Comparison of ENCODE assay signal across 24 cellular contexts in the genomic region with DNA sequence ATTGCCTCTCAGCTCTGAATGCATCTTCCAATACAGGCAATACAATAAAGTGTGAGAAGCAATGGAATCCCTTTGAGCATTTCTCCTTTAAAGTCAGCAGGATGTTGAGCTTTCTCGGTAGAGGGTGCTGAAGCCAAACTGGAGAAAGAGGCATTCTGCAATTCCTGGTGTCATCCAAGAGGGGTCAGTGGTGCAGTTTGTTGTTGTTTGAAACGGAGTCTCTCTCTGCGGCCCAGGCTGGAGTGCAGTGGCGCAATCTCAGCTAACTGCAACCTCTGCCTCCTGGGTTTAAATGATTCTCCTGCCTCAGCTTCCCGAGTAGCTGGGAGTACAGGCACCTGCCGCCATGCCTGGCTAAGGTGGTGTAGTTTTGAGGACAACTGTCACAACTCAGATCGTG.
DNase-seq lines count a peak whose midpoint lies in the region; ATAC-seq, FAIRE-seq and TF ChIP-seq lines count a peak whose summit lies in the region.
"Had no signal": no experiment of that assay in that cellular context is flagged by ENCODE, and none has a peak within 500 bp of the region (broad histone marks: within the 10 kb centered on the region; RNA-seq: fewer than 3 reads in every experiment).

No MANE protein-coding gene starts in this region.

- intact Hi-C loops in thyroid gland (cut with DNase I): no loop called here

- H3K27me3 Mint-ChIP-seq in CD8-positive, alpha-beta memory T cell: peaks cover 0 to 2% of the 10 kb centered on the region in 2 donors
- H3K27me3 Mint-ChIP-seq: stimulated activated naive CD8-positive, alpha-beta T cell treated with anti-CD3 and anti-CD28 coated beads, Interleukin-15, Interleukin-2, amounts not matched to agents 100 ng/mL and 50 ng/mL, for 24 hours had no signal

- TF ChIP-seq CTCF in SK-N-SH (IDR thresholded peaks at IDR 0.05) (no peak), epithelial cell of proximal tubule (conservative IDR thresholded peaks at IDR 0.05; ENCODE audit: low read depth, low read length) (peak; percentile 6), thyroid gland (IDR thresholded peaks at IDR 0.05) (no peak), D721Med (IDR thresholded peaks at IDR 0.05; ENCODE audit: insufficient read depth, missing control alignments) (no peak)

- no peak for ATAC-seq in SK-N-SH treated with all-trans-retinoic acid at 6 μM for 48 hours
- ATAC-seq: gastrocnemius medialis had no signal

- H3K27ac ChIP-seq in SK-N-SH (ENCODE audit: low read depth in 2 of 2, low read length in 1 of 2) (no peak overlapping the region), thyroid gland (no peak overlapping the region)
- H3K27ac ChIP-seq in CD8-positive, alpha-beta memory T cell (ENCODE audit: low read depth, low read length): no peak overlapping the region
- H3K27ac ChIP-seq: gastrocnemius medialis, SJSA1, vagina had no signal

- WGBS in SK-N-SH (ENCODE audit: low lambda C conversion rate): 15% methylated on average over 7 of the region's 7 CpGs
- WGBS in thyroid gland, 2 donors: 66 to 73% methylated on average over 5 to 7 of the region's 7 CpGs

- no peak overlapping the region for H3K27ac Mint-ChIP-seq in CD8-positive, alpha-beta memory T cell
- H3K27ac Mint-ChIP-seq: immature natural killer cell; nephron progenitor cell; stimulated activated naive CD8-positive, alpha-beta T cell treated with anti-CD3 and anti-CD28 coated beads, Interleukin-15, Interleukin-2, amounts not matched to agents 100 ng/mL and 50 ng/mL, for 24 hours had no signal

- no peaks in the 10 kb centered on the region for H4K20me1 ChIP-seq in SK-N-SH (ENCODE audit: insufficient read depth)

- no peak for TF ChIP-seq POLR2A in thyroid gland (IDR thresholded peaks at IDR 0.05)

- no peak overlapping the region for H3K4me2 ChIP-seq in SK-N-SH

- H3K4me1 Mint-ChIP-seq in CD8-positive, alpha-beta memory T cell: no peaks in the 10 kb centered on the region
- H3K4me1 Mint-ChIP-seq: immature natural killer cell, nephron progenitor cell had no signal

- H3K9me3 ChIP-seq in SK-N-SH: no peaks in the 10 kb centered on the region
- H3K9me3 ChIP-seq in thyroid gland: no peaks in the 10 kb centered on the region
- H3K9me3 ChIP-seq in CD8-positive, alpha-beta memory T cell (ENCODE audit: low read length): peaks cover 5% of the 10 kb centered on the region
- H3K9me3 ChIP-seq: gastrocnemius medialis, vagina had no signal

- H3K9ac ChIP-seq in SK-N-SH: no peak overlapping the region

- no peak overlapping the region for H3K4me3 ChIP-seq in SK-N-SH (ENCODE audit: low read depth in 2 of 2, low read length in 1 of 2)
- H3K4me3 ChIP-seq in epithelial cell of proximal tubule (ENCODE audit: low read depth, low read length): no peak overlapping the region
- no peak overlapping the region for H3K4me3 ChIP-seq in thyroid gland (replicated peaks in 1 of 3)
- no peak overlapping the region for H3K4me3 ChIP-seq in CD8-positive, alpha-beta memory T cell (ENCODE audit: low read length)
- H3K4me3 ChIP-seq: gastrocnemius medialis, SJSA1, vagina had no signal

- H3K27me3 ChIP-seq in SK-N-SH (ENCODE audit: insufficient read depth) (no peaks in the 10 kb centered on the region), thyroid gland (no peaks in the 10 kb centered on the region)
- H3K27me3 ChIP-seq in CD8-positive, alpha-beta memory T cell (ENCODE audit: insufficient read depth, low read length, poor library complexity, severe bottlenecking): no peaks in the 10 kb centered on the region
- H3K27me3 ChIP-seq: gastrocnemius medialis, SJSA1, vagina had no signal

- H3F3A ChIP-seq in SK-N-SH (replicated peaks; ENCODE audit: insufficient read depth): no peaks in the 10 kb centered on the region

- H3K9me2 ChIP-seq in SK-N-SH: no peaks in the 10 kb centered on the region

- no peak for TF ChIP-seq EP300 in SK-N-SH (IDR thresholded peaks at IDR 0.05; ENCODE audit: borderline replicate concordance in 1 of 2, low read depth in 1 of 2, low read length in 1 of 2)

- H3K36me3 ChIP-seq in SK-N-SH (replicated peaks in 1 of 2; ENCODE audit: control insufficient read depth in 1 of 2, insufficient read depth in 2 of 2, low read length in 1 of 2) (no peaks in the 10 kb centered on the region), thyroid gland (no peaks in the 10 kb centered on the region)
- no peaks in the 10 kb centered on the region for H3K36me3 ChIP-seq in CD8-positive, alpha-beta memory T cell (ENCODE audit: insufficient read depth, low read length)
- H3K36me3 ChIP-seq: gastrocnemius medialis, SJSA1, vagina had no signal

- H3K79me2 ChIP-seq in SK-N-SH (ENCODE audit: insufficient read depth): no peaks in the 10 kb centered on the region

- POLR2A ChIA-PET in SK-N-SH (lab: Yijun Ruan, JAX): no interaction called here
- POLR2A ChIA-PET in CD8-positive, alpha-beta memory T cell (lab: Charles Lee): no interaction called here

- FAIRE-seq in D721Med (lab: Jason Lieb, UNC): no peak
- FAIRE-seq: astrocyte, endothelial cell of umbilical vein had no signal

- H3K9me3 Mint-ChIP-seq in CD8-positive, alpha-beta memory T cell: peaks cover 21 to 29% (median 27%) of the 10 kb centered on the region in 5 donors

- no peaks in the 10 kb centered on the region for H3K36me3 Mint-ChIP-seq in CD8-positive, alpha-beta memory T cell

- no peaks in the 10 kb centered on the region for H3K4me1 ChIP-seq in SK-N-SH (ENCODE audit: control insufficient read depth in 1 of 2, insufficient read depth in 2 of 2, low read depth in 1 of 2, low read length in 1 of 2)
- no peaks in the 10 kb centered on the region for H3K4me1 ChIP-seq in thyroid gland
- no peaks in the 10 kb centered on the region for H3K4me1 ChIP-seq in CD8-positive, alpha-beta memory T cell (ENCODE audit: insufficient read depth, low read length)
- H3K4me1 ChIP-seq: gastrocnemius medialis, SJSA1, vagina had no signal

- CTCF ChIA-PET in SK-N-SH (lab: Yijun Ruan, JAX): interaction anchor here (0.5 to 1.4 kb wide), 3 partner anchors 19 to 246 kb away, joined by 3 read pairs; no protein-coding TSS in a partner anchor
- CTCF ChIA-PET in CD8-positive, alpha-beta memory T cell (lab: Charles Lee): no interaction called here

- no peak overlapping the region for H3K4me3 Mint-ChIP-seq in CD8-positive, alpha-beta memory T cell
- H3K4me3 Mint-ChIP-seq: immature natural killer cell; nephron progenitor cell; stimulated activated naive CD8-positive, alpha-beta T cell treated with anti-CD3 and anti-CD28 coated beads, Interleukin-15, Interleukin-2, amounts not matched to agents 100 ng/mL and 50 ng/mL, for 24 hours had no signal

- no peak overlapping the region for H2AFZ ChIP-seq in SK-N-SH (ENCODE audit: low read depth)

- DNase-seq in SK-N-SH (peak; percentile 16), NCI-H69 (lab: John Stamatoyannopoulos, UW) (peak; percentile 11), epithelial cell of proximal tubule (ENCODE audit: low read depth) (no peak), 8988T (no peak), thyroid gland (no peak), D721Med (ENCODE audit: insufficient read length, low spot score) (no peak)
- DNase-seq in CD8-positive, alpha-beta memory T cell: no peak
- DNase-seq: activated CD4-positive, alpha-beta T cell treated with anti-CD3 and anti-CD28 coated beads for 4 hours; activated CD8-positive, alpha-beta memory T cell treated with anti-CD3 and anti-CD28 coated beads, Interleukin-2, amount 50 U/mL, for 4 hours; activated naive CD4-positive, alpha-beta T cell; COR-L47; gastrocnemius medialis; immature natural killer cell; mammary epithelial cell; NCI-H1092; nephron progenitor cell; stimulated activated CD4-positive, alpha-beta T cell treated with anti-CD3 and anti-CD28 coated beads, Interleukin-15, amount 100 ng/mL, for 24 hours; T1000 had no signal

- TF ChIP-seq RAD21 in SK-N-SH (IDR thresholded peaks at IDR 0.05; ENCODE audit: low read length): peak; percentile 52

TF ChIP-seq in SK-N-SH, 30 proteins besides CTCF, POLR2A, EP300 and RAD21 (continues in another document):
- TF ChIP-seq TEAD4 (IDR thresholded peaks at IDR 0.05; ENCODE audit: borderline replicate concordance, insufficient read depth) (no peak), POLR2AphosphoS5 (IDR thresholded peaks at IDR 0.05; ENCODE audit: low read depth, low read length) (no peak)
- TF ChIP-seq, protein P1, sequence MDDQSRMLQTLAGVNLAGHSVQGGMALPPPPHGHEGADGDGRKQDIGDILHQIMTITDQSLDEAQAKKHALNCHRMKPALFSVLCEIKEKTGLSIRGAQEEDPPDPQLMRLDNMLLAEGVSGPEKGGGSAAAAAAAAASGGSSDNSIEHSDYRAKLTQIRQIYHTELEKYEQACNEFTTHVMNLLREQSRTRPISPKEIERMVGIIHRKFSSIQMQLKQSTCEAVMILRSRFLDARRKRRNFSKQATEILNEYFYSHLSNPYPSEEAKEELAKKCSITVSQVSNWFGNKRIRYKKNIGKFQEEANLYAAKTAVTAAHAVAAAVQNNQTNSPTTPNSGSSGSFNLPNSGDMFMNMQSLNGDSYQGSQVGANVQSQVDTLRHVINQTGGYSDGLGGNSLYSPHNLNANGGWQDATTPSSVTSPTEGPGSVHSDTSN (IDR thresholded peaks at IDR 0.05): no peak

TF ChIP-seq in SK-N-SH treated with all-trans-retinoic acid at 6 μM for 48 hours, 23 proteins besides CTCF, POLR2A, EP300 and RAD21:
- TF ChIP-seq ESRRG (CRISPR knock-in tag; IDR thresholded peaks at IDR 0.05) (no peak), ARNTL (CRISPR knock-in tag; IDR thresholded peaks at IDR 0.05; ENCODE audit: borderline replicate concordance, low read depth) (no peak), ZNF565 (CRISPR knock-in tag; conservative IDR thresholded peaks at IDR 0.05; ENCODE audit: low read depth) (no peak), ZC3H10 (CRISPR knock-in tag; IDR thresholded peaks at IDR 0.05) (no peak), ISL1 (CRISPR knock-in tag; IDR thresholded peaks at IDR 0.05) (no peak)
- TF ChIP-seq, protein P2, sequence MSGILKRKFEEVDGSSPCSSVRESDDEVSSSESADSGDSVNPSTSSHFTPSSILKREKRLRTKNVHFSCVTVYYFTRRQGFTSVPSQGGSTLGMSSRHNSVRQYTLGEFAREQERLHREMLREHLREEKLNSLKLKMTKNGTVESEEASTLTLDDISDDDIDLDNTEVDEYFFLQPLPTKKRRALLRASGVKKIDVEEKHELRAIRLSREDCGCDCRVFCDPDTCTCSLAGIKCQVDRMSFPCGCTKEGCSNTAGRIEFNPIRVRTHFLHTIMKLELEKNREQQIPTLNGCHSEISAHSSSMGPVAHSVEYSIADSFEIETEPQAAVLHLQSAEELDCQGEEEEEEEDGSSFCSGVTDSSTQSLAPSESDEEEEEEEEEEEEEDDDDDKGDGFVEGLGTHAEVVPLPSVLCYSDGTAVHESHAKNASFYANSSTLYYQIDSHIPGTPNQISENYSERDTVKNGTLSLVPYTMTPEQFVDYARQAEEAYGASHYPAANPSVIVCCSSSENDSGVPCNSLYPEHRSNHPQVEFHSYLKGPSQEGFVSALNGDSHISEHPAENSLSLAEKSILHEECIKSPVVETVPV (CRISPR knock-in tag; IDR thresholded peaks at IDR 0.05): no peak
TF ChIP-seq in SK-N-SH treated with all-trans-retinoic acid at 6 μM for 48 hours: peak in this region for 0.

Comparison
In these comparisons a context has a peak if more than half of its experiments do, and no peak if none do; other contexts are left out.
1. DNase-seq: peak in SK-N-SH (single experiment) and NCI-H69 (single experiment); none in epithelial cell of proximal tubule (single experiment), 8988T (single experiment), thyroid gland (0 of 2), CD8-positive, alpha-beta memory T cell (0 of 5) and D721Med (single experiment).